ENCODE assay signal across 13 cellular contexts in the genomic region with DNA sequence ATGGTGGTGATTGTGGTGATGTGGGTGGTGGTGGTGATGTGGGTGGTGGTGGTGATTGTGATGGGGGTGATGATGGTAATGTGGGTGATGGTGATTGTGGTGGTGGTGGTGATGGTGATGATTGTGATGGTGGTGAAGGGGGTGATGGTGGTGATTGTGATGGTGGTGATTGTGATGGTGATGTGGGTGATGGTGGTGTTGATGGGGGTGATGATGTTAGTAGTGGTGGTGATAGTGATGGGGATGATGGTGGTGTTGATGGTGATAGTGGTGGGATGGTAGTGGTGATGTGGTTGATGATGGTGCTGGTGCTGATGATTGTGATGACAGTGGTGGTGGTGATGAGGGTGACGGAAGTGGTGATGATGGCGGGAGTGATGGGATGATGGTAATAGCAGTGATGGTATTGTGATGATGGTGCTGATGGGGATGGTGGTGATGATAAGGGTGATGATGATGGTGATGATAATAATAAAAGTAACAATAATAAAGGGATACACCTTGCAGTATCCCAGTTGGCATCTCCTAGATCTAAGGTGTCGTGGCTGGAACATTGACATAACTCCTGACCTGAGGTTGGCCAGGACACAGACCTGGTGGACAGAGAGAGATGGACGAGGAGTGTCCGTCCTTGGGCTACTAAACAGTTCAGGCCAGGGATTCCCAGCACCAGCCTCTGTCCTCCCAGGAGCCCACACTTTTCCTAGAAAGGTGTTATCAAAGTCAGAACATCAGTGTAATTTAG.
"Had no signal": no experiment of that assay in that cellular context is flagged by ENCODE, and none has a peak within 500 bp of the region (broad histone marks: within the 10 kb centered on the region; RNA-seq: fewer than 3 reads in every experiment).

No MANE protein-coding gene starts in this region.

- H3K4me3 Mint-ChIP-seq: activated CD4-positive, alpha-beta memory T cell treated with anti-CD3 and anti-CD28 coated beads for 36 hours; activated naive CD4-positive, alpha-beta T cell treated with anti-CD3 and anti-CD28 coated beads, Interleukin-2, amount 50 U/mL, for 24 hours; brain; neural crest cell had no signal

- H2AFZ ChIP-seq: parathyroid adenoma had no signal

- H3K27ac ChIP-seq: parathyroid adenoma, transverse colon had no signal

- H3K4me3 ChIP-seq: transverse colon had no signal

- ATAC-seq: esophagus mucosa, left colon had no signal

- H3K9ac ChIP-seq: parathyroid adenoma had no signal

- H3K27me3 Mint-ChIP-seq: activated CD4-positive, alpha-beta memory T cell treated with anti-CD3 and anti-CD28 coated beads for 36 hours; activated naive CD4-positive, alpha-beta T cell treated with anti-CD3 and anti-CD28 coated beads, Interleukin-2, amount 50 U/mL, for 24 hours; brain had no signal

- H3K4me1 ChIP-seq: parathyroid adenoma had no signal

- H3K9me3 ChIP-seq: transverse colon had no signal

- H3K27me3 ChIP-seq: transverse colon had no signal

- DNase-seq: activated CD4-positive, alpha-beta memory T cell treated with anti-CD3 and anti-CD28 coated beads for 36 hours; activated effector memory CD4-positive, alpha-beta T cell treated with Interleukin-2 at 50 U/mL for 16 hours; amygdala; left colon; mammary epithelial cell; small intestine; substantia nigra; transverse colon had no signal

- H3K9me3 Mint-ChIP-seq: activated CD4-positive, alpha-beta memory T cell treated with anti-CD3 and anti-CD28 coated beads for 36 hours; activated naive CD4-positive, alpha-beta T cell treated with anti-CD3 and anti-CD28 coated beads, Interleukin-2, amount 50 U/mL, for 24 hours; brain; neural crest cell had no signal

- H3K27ac Mint-ChIP-seq: activated naive CD4-positive, alpha-beta T cell treated with anti-CD3 and anti-CD28 coated beads, Interleukin-2, amount 50 U/mL, for 24 hours; brain had no signal
